ENCODE assay signal across 9 cellular contexts in the genomic region with DNA sequence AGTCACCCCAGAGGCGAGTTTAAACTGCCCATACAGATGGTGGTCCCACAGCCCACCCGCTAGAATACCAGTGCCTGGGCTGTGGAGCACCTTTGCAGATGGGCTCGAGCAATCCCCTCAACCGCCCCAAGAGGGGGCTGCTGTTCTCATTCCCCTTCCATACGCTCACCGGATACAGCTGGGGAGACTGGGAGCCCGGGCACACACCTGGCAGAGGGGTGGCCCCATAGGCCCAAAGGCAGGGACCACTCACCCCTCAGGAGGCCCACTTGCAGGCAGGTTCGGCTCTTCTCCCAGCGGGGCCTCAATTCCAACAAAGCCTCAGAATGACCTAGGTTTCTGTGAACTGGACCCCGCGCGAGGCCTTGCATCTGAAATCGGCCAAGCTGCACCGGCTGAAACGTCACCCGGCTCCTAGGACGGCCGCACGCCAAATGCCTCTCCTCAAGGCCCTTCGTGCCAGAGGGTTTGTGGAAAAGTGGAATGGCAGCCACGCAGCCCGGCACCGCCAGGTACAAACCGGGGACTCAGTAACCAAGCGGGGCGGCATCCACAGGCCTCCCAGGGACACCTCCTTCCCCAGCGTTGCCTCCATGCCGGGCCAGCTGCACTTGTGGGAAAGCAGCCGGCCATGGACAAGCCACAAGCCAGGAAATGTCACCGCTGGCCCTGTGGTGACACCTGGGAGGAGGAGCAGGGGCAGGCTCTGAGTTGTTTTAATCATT. TPM values are rescaled to one million over a fixed set of nuclear protein-coding genes. Genes with fewer than 3 reads are reported as not detected.
DNase-seq lines count a peak whose midpoint lies in the region; ATAC-seq, FAIRE-seq and TF ChIP-seq lines count a peak whose summit lies in the region.
"Had no signal": no experiment of that assay in that cellular context is flagged by ENCODE, and none has a peak within 500 bp of the region (broad histone marks: within the 10 kb centered on the region; RNA-seq: fewer than 3 reads in every experiment).

No MANE protein-coding gene starts in this region.

- BruUV-seq in K562 (replicated peaks; lab: Mats Ljungman, UMichigan) = no TSS peak

- no peak overlapping the region for H2AFZ ChIP-seq in K562 (ENCODE audit: low read depth, low read length)

- H4K20me1 ChIP-seq in K562 (replicated peaks; ENCODE audit: control insufficient read depth, insufficient read depth, low read length) = no peaks in the 10 kb centered on the region

- in situ Hi-C loops in K562 (cut with MboI) = no loop called here

- no peak for DNase-seq in GM10266 (ENCODE audit: extremely low spot score)
- DNase-seq in NCI-H69 (lab: John Stamatoyannopoulos, UW) = peak; percentile 22
- DNase-seq in K562 (ENCODE audit: extremely low read depth in 1 of 4, low spot score in 3 of 4) = peak; percentile 54 to 66 (median 63)
- peak; percentile 37 to 49 (median 39) for DNase-seq in mucosa of descending colon
- DNase-seq in globus pallidus (ENCODE audit: low spot score) = no peak
- no peak for DNase-seq in AG08396 (ENCODE audit: low spot score)

- no peak for TF ChIP-seq POLR2A in K562 (conservative IDR thresholded peaks at IDR 0.05)

- peak; percentile 58 for FAIRE-seq in K562 (lab: Jason Lieb, UNC)

- TF ChIP-seq RAD21 in K562 (CRISPR knock-in tag; conservative IDR thresholded peaks at IDR 0.05 in 1 of 2, IDR thresholded peaks at IDR 0.05 in 1 of 2) = peak in 1 of 2 experiments; percentile 57; a peak in 2 of 4 replicates

- no peak overlapping the region for H3K27ac ChIP-seq in K562 (ENCODE audit: extremely low read depth, low read depth, low read length)
- H3K27ac ChIP-seq: SJCRH30 had no signal

- H3K27me3 ChIP-seq in K562 (ENCODE audit: control insufficient read depth in 2 of 2, insufficient read depth in 2 of 2, low read length in 2 of 2) = no peaks in the 10 kb centered on the region
- H3K27me3 ChIP-seq: SJCRH30 had no signal

- H3K9me3 ChIP-seq in K562 (replicated peaks; ENCODE audit: control insufficient read depth, insufficient read depth, low read depth, low read length) (no peaks in the 10 kb centered on the region), mucosa of descending colon (no peaks in the 10 kb centered on the region)
- H3K9me3 ChIP-seq: SJCRH30 had no signal

- peaks cover 71% of the 10 kb centered on the region for H3K79me2 ChIP-seq in K562 (ENCODE audit: control insufficient read depth, insufficient read depth, low read length)

- H3K36me3 ChIP-seq in K562 (ENCODE audit: control insufficient read depth, insufficient read depth, low read length) (peaks cover 77% of the 10 kb centered on the region), mucosa of descending colon (ENCODE audit: low read depth) (no peaks in the 10 kb centered on the region)

- H3K4me1 ChIP-seq in K562 (replicated peaks in 1 of 2; ENCODE audit: control insufficient read depth in 2 of 2, insufficient read depth in 2 of 2, low read length in 2 of 2) (peaks cover 0 to 19% of the 10 kb centered on the region in 2 experiments; a peak in 2 of 5 replicates), mucosa of descending colon (ENCODE audit: low read depth) (peaks cover 3% of the 10 kb centered on the region)
- H3K4me1 ChIP-seq: SJCRH30 had no signal

- peak; percentile 50 for TF ChIP-seq CTCF in GM10266 (IDR thresholded peaks at IDR 0.05; ENCODE audit: control insufficient read depth, insufficient read depth, low read depth, missing control alignments)
- peak; percentile 61 to 72 (median 68) for TF ChIP-seq CTCF in K562 (IDR thresholded peaks at IDR 0.05 in 2 of 3, conservative IDR thresholded peaks at IDR 0.05 in 1 of 3; ENCODE audit: insufficient read depth in 2 of 3, low read depth in 1 of 3, low read length in 3 of 3)
- no peak for TF ChIP-seq CTCF in mucosa of descending colon (IDR thresholded peaks at IDR 0.05)

- no peak for TF ChIP-seq EP300 in K562 (IDR thresholded peaks at IDR 0.05; ENCODE audit: low read length)

- H3K4me2 ChIP-seq in K562 (ENCODE audit: insufficient read depth, low read length) = no peak overlapping the region

- intact Hi-C loops in K562 (cut with micrococcal nuclease) (no loop called here), mucosa of descending colon (cut with DNase I, micrococcal nuclease) (no loop called here)

- H3K9ac ChIP-seq in K562 (ENCODE audit: insufficient read depth in 1 of 2, low read depth in 2 of 2, low read length in 2 of 2) = no peak overlapping the region; a peak in 1 of 4 replicates

- ATAC-seq in K562 (peak; percentile 91), mucosa of descending colon (peak; percentile 57), GM18502 (IDR thresholded peaks at IDR 0.05; ENCODE audit: poor library complexity, unreplicated experiment) (no peak), HG03139 (IDR thresholded peaks at IDR 0.05; ENCODE audit: unreplicated experiment) (no peak)

- 84% methylated on average over 18 of the region's 30 CpGs for WGBS in K562 (ENCODE audit: insufficient coverage, low coverage, missing lambda C conversion rate)

- POLR2A ChIA-PET in K562 (lab: Yijun Ruan, JAX) = interaction anchor here (0.6 to 1.9 kb wide), 3 partner anchors 11 to 18 kb away, joined by 3 to 6 read pairs (median 3); no protein-coding TSS in a partner anchor

- no peak overlapping the region for H3K4me3 ChIP-seq in K562
- no peak overlapping the region for H3K4me3 ChIP-seq in mucosa of descending colon
- H3K4me3 ChIP-seq: SJCRH30 had no signal

- no peaks in the 10 kb centered on the region for H3K9me1 ChIP-seq in K562 (ENCODE audit: control insufficient read depth, insufficient read depth, low read length)

- CTCF ChIA-PET in K562 (lab: Yijun Ruan, JAX; ENCODE audit: low intra/inter-chr PET ratio) = no interaction called here

TF ChIP-seq in K562, 482 proteins besides CTCF, POLR2A, EP300 and RAD21 (continues in another document):
- TF ChIP-seq SMC3 (conservative IDR thresholded peaks at IDR 0.05; ENCODE audit: insufficient read depth, low read depth, low read length) = 0 out of 2 replicates have a peak, but pooled peaks have one; percentile 21
- TF ChIP-seq ZNF217 (CRISPR knock-in tag; IDR thresholded peaks at IDR 0.05) = no peak
- no peak for TF ChIP-seq ZNF324 (CRISPR knock-in tag; IDR thresholded peaks at IDR 0.05)
- TF ChIP-seq MBD2 (IDR thresholded peaks at IDR 0.05; ENCODE audit: borderline replicate concordance, low read depth) = no peak
- TF ChIP-seq, protein P1, sequence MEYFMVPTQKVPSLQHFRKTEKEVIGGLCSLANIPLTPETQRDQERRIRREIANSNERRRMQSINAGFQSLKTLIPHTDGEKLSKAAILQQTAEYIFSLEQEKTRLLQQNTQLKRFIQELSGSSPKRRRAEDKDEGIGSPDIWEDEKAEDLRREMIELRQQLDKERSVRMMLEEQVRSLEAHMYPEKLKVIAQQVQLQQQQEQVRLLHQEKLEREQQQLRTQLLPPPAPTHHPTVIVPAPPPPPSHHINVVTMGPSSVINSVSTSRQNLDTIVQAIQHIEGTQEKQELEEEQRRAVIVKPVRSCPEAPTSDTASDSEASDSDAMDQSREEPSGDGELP (CRISPR knock-in tag; IDR thresholded peaks at IDR 0.05; ENCODE audit: borderline replicate concordance) = peak; percentile 38; the same call in 1 of the 2 replicates
- TF ChIP-seq ZNF695 (CRISPR knock-in tag; IDR thresholded peaks at IDR 0.05) = no peak
- TF ChIP-seq MAFG (tag; conservative IDR thresholded peaks at IDR 0.05) = no peak
- TF ChIP-seq, protein P2, sequence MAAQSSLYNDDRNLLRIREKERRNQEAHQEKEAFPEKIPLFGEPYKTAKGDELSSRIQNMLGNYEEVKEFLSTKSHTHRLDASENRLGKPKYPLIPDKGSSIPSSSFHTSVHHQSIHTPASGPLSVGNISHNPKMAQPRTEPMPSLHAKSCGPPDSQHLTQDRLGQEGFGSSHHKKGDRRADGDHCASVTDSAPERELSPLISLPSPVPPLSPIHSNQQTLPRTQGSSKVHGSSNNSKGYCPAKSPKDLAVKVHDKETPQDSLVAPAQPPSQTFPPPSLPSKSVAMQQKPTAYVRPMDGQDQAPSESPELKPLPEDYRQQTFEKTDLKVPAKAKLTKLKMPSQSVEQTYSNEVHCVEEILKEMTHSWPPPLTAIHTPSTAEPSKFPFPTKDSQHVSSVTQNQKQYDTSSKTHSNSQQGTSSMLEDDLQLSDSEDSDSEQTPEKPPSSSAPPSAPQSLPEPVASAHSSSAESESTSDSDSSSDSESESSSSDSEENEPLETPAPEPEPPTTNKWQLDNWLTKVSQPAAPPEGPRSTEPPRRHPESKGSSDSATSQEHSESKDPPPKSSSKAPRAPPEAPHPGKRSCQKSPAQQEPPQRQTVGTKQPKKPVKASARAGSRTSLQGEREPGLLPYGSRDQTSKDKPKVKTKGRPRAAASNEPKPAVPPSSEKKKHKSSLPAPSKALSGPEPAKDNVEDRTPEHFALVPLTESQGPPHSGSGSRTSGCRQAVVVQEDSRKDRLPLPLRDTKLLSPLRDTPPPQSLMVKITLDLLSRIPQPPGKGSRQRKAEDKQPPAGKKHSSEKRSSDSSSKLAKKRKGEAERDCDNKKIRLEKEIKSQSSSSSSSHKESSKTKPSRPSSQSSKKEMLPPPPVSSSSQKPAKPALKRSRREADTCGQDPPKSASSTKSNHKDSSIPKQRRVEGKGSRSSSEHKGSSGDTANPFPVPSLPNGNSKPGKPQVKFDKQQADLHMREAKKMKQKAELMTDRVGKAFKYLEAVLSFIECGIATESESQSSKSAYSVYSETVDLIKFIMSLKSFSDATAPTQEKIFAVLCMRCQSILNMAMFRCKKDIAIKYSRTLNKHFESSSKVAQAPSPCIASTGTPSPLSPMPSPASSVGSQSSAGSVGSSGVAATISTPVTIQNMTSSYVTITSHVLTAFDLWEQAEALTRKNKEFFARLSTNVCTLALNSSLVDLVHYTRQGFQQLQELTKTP (IDR thresholded peaks at IDR 0.05; ENCODE audit: low read depth in 1 of 2, partially characterized antibody in 2 of 2) = no peak

RNA-seq across cellular contexts. Expression of a gene that starts 18.7 kb away (rescaled TPM):
- 19.8 and 49.9 TPM in 2 replicates for total RNA-seq in K562 (2011; cell fraction: chromatin; rRNA removed; ENCODE audit: low replicate concordance)
- total RNA-seq in K562 (2011; cell fraction: nucleolus; rRNA removed) = 31.4 and 31.6 TPM in 2 replicates
- total RNA-seq in K562 (2011; cell fraction: nucleoplasm; rRNA removed) = 16.6 and 20.8 TPM in 2 replicates
- total RNA-seq in K562 (2014; rRNA removed) (15.4 and 20.0 TPM in 2 replicates), K562 (2014; rRNA removed; fragmentation: Illumina TruSeq; extraction: Trizol) (4.2 and 5.0 TPM in 2 replicates), K562 (2015; rRNA removed; fragmentation: Illumina TruSeq; extraction: Trizol) (16.1 and 16.7 TPM in 2 replicates), K562 (2021) (63.5 and 67.6 TPM in 2 replicates), mucosa of descending colon (10 to 100 TPM; 32.5 to 75.3 (median 33.7) TPM)
- polyA plus RNA-seq in K562 (2011; rRNA removed) (9.4 and 16.8 TPM in 2 replicates), K562 (2014; fragmentation: Illumina TruSeq; extraction: Trizol) (20.0 and 33.6 TPM in 2 replicates), K562 (2014; fragmentation: Nextera tagmentation; extraction: Ambion mirVana) (under 1 TPM; 0.23 to 0.35 TPM), K562 (2014; rRNA removed) (25.1 and 31.8 TPM in 2 replicates)
- polyA plus RNA-seq in K562 (2011; cell fraction: cytosol; rRNA removed) = 12.6 and 29.0 TPM in 2 replicates
- 37.6 and 84.7 TPM in 2 replicates for polyA plus RNA-seq in K562 (2011; cell fraction: nucleus; rRNA removed)
- polyA plus RNA-seq in K562 (2012) = 36.7 and 56.3 TPM in 2 replicates
- 4.5 and 7.6 TPM in 2 replicates for polyA minus RNA-seq in K562 (2011; rRNA and poly(A)+ RNA removed)
- 38.5 and 38.8 TPM in 2 replicates for polyA minus RNA-seq in K562 (2011; cell fraction: cytosol; rRNA and poly(A)+ RNA removed)
- 9.6 and 11.2 TPM in 2 replicates for polyA minus RNA-seq in K562 (2011; cell fraction: nucleus; rRNA and poly(A)+ RNA removed)

Comparison
In these comparisons a context has a peak if more than half of its experiments do, and no peak if none do; other contexts are left out.
1. DNase-seq: peak in NCI-H69 (single experiment), K562 (4 of 4) and mucosa of descending colon (3 of 3); none in GM10266 (single experiment), globus pallidus (single experiment) and AG08396 (single experiment).
2. ATAC-seq: peak in K562 (single experiment) and mucosa of descending colon (single experiment); none in GM18502 (single experiment) and HG03139 (single experiment).